12 cellular contexts compared by ENCODE assay signal in genomic region chr6:96304997-96305396, GRCh38.
DNase-seq lines count a peak whose midpoint lies in the region; ATAC-seq and TF ChIP-seq lines count a peak whose summit lies in the region.
"Had no signal": no experiment of that assay in that cellular context is flagged by ENCODE, and none has a peak within 500 bp of the region (broad histone marks: within the 10 kb centered on the region; RNA-seq: fewer than 3 reads in every experiment).

No MANE protein-coding gene starts in this region.

- H3K27ac Mint-ChIP-seq in natural killer cell = no peak overlapping the region
- H3K27ac Mint-ChIP-seq: brain had no signal

- peaks cover 4 to 6% of the 10 kb centered on the region in 2 donors for H3K9me3 Mint-ChIP-seq in natural killer cell

- H3K27me3 ChIP-seq in H7 (ENCODE audit: control insufficient read depth, insufficient read depth, low read length) = no peaks in the 10 kb centered on the region
- H3K27me3 ChIP-seq: SJCRH30 had no signal

- no peaks in the 10 kb centered on the region for H3K27me3 Mint-ChIP-seq in natural killer cell (ENCODE audit: low read depth in 2 of 2)
- H3K27me3 Mint-ChIP-seq: brain had no signal

- peak; percentile 6 for DNase-seq in GM10266 (ENCODE audit: extremely low spot score)
- DNase-seq in H7 = no peak
- DNase-seq in SKM-1 (lab: John Stamatoyannopoulos, UW; ENCODE audit: unreplicated experiment) = no peak
- no peak for DNase-seq in effector CD8-positive, alpha-beta T cell (lab: John Stamatoyannopoulos, UW)
- no peak for DNase-seq in natural killer cell
- DNase-seq: MV-4-11, psoas muscle, SJCRH30 had no signal

- intact Hi-C loops in natural killer cell (cut with micrococcal nuclease) = no loop called here

- TF ChIP-seq CTCF in GM10266 (IDR thresholded peaks at IDR 0.05; ENCODE audit: control insufficient read depth, insufficient read depth, low read depth, missing control alignments) = no peak
- TF ChIP-seq CTCF in natural killer cell (IDR thresholded peaks at IDR 0.05) = no peak

- no peak overlapping the region for H3K4me3 ChIP-seq in H7 (ENCODE audit: insufficient read depth, low read depth, low read length)
- H3K4me3 ChIP-seq: psoas muscle, SJCRH30 had no signal

- no peaks in the 10 kb centered on the region for H3K36me3 ChIP-seq in H7 (replicated peaks; ENCODE audit: control insufficient read depth, insufficient read depth, low read length)
- H3K36me3 ChIP-seq: SJCRH30 had no signal

- no peaks in the 10 kb centered on the region for H3K4me1 Mint-ChIP-seq in natural killer cell

- ATAC-seq in GM19025 (IDR thresholded peaks at IDR 0.05; ENCODE audit: low read depth, unreplicated experiment) = peak; percentile 96
- peak; percentile 87 for ATAC-seq in HG02759 (IDR thresholded peaks at IDR 0.05; ENCODE audit: unreplicated experiment)
- peak; percentile 85 for ATAC-seq in HG03521 (IDR thresholded peaks at IDR 0.05; ENCODE audit: unreplicated experiment)
- ATAC-seq in natural killer cell = no peak
- ATAC-seq: psoas muscle had no signal

- no peak overlapping the region for H3K4me3 Mint-ChIP-seq in natural killer cell
- H3K4me3 Mint-ChIP-seq: brain had no signal

- H3K36me3 Mint-ChIP-seq in natural killer cell = peaks cover 8% of the 10 kb centered on the region
- H3K36me3 Mint-ChIP-seq: brain had no signal

Comparison
In these comparisons a context has a peak if more than half of its experiments do, and no peak if none do; other contexts are left out.
1. ATAC-seq: peak in GM19025 (single experiment), HG02759 (single experiment) and HG03521 (single experiment); none in natural killer cell (0 of 3).